Comparison of ENCODE assay signal across 18 cellular contexts in the genomic region with DNA sequence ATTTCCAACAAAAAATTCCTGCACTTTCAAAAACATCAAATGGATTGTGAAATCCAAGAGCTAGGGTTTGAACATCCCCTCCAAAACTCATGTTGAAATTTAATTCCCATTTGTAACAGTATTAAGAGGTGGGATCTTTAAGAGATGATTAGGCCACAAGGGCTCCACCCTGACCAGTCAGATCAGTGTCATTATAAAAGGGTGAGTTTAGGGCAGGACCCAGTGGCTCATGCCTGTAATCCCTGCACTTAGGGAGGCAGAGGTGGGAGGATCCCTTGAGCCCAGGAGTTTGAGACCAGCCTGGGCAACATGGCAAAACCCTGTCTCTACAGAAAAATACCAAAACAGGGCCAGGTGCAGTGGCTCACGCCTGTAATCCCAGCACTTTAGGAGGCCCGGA.
"Had no signal": no experiment of that assay in that cellular context is flagged by ENCODE, and none has a peak within 500 bp of the region (broad histone marks: within the 10 kb centered on the region; RNA-seq: fewer than 3 reads in every experiment).

No MANE protein-coding gene starts in this region.

- H3K36me3 ChIP-seq: colonic mucosa had no signal

- H3K27me3 Mint-ChIP-seq: activated naive CD8-positive, alpha-beta T cell treated with anti-CD3 and anti-CD28 coated beads for 36 hours; activated T-cell treated with anti-CD3 and anti-CD28 coated beads, Interleukin-2, amount 50 U/mL, for 24 hours; effector memory CD8-positive, alpha-beta T cell; memory B cell had no signal

- H3K27ac ChIP-seq: colonic mucosa, dorsolateral prefrontal cortex, right lobe of liver, thoracic aorta, upper lobe of left lung, VCaP had no signal

- H3K9me3 Mint-ChIP-seq: activated naive CD8-positive, alpha-beta T cell treated with anti-CD3 and anti-CD28 coated beads for 36 hours; activated T-cell treated with anti-CD3 and anti-CD28 coated beads, Interleukin-2, amount 50 U/mL, for 24 hours; effector memory CD8-positive, alpha-beta T cell; memory B cell; T-helper 2 cell treated with Interferon-gamma antibody and Interleukin-4, amounts not matched to agents 5 μg/mL and 100 μg/mL, for 36 hours had no signal

- H3K4me3 Mint-ChIP-seq: activated naive CD8-positive, alpha-beta T cell treated with anti-CD3 and anti-CD28 coated beads for 36 hours; activated T-cell treated with anti-CD3 and anti-CD28 coated beads, Interleukin-2, amount 50 U/mL, for 24 hours; effector memory CD8-positive, alpha-beta T cell; memory B cell; T-helper 2 cell treated with Interferon-gamma antibody and Interleukin-4, amounts not matched to agents 5 μg/mL and 100 μg/mL, for 36 hours had no signal

- H3K9me3 ChIP-seq: colonic mucosa, right lobe of liver, thoracic aorta, upper lobe of left lung had no signal

- ATAC-seq: effector memory CD8-positive, alpha-beta T cell; left colon; right lobe of liver had no signal

- H3K4me1 ChIP-seq: colonic mucosa, right lobe of liver had no signal

- H3K27ac Mint-ChIP-seq: activated naive CD8-positive, alpha-beta T cell treated with anti-CD3 and anti-CD28 coated beads for 36 hours; activated T-cell treated with anti-CD3 and anti-CD28 coated beads, Interleukin-2, amount 50 U/mL, for 24 hours; memory B cell; T-helper 2 cell treated with Interferon-gamma antibody and Interleukin-4, amounts not matched to agents 5 μg/mL and 100 μg/mL, for 36 hours had no signal

- DNase-seq: activated CD4-positive, alpha-beta T cell treated with anti-CD3 and anti-CD28 coated beads for 1 hour; activated naive CD4-positive, alpha-beta T cell treated with Interleukin-2 at 50 U/mL for 16 hours; activated naive CD8-positive, alpha-beta T cell treated with anti-CD3 and anti-CD28 coated beads for 36 hours; activated T-cell treated with anti-CD3 and anti-CD28 coated beads, Interleukin-2, amount 50 U/mL, for 24 hours; colonic mucosa; dorsolateral prefrontal cortex; effector memory CD8-positive, alpha-beta T cell; left colon; occipital lobe; right lobe of liver; stimulated activated CD4-positive, alpha-beta T cell treated with anti-CD3 and anti-CD28 coated beads, Interleukin-2, amount 100 ng/mL, for 48 hours; stimulated activated CD8-positive, alpha-beta memory T cell treated with anti-CD3 and anti-CD28 coated beads, Interleukin-4, amount 100 ng/mL, for 48 hours; stimulated activated naive CD4-positive, alpha-beta T cell; upper lobe of left lung had no signal

- H3K4me3 ChIP-seq: colonic mucosa, dorsolateral prefrontal cortex, right lobe of liver, thoracic aorta, upper lobe of left lung had no signal
